In the genomic region with DNA sequence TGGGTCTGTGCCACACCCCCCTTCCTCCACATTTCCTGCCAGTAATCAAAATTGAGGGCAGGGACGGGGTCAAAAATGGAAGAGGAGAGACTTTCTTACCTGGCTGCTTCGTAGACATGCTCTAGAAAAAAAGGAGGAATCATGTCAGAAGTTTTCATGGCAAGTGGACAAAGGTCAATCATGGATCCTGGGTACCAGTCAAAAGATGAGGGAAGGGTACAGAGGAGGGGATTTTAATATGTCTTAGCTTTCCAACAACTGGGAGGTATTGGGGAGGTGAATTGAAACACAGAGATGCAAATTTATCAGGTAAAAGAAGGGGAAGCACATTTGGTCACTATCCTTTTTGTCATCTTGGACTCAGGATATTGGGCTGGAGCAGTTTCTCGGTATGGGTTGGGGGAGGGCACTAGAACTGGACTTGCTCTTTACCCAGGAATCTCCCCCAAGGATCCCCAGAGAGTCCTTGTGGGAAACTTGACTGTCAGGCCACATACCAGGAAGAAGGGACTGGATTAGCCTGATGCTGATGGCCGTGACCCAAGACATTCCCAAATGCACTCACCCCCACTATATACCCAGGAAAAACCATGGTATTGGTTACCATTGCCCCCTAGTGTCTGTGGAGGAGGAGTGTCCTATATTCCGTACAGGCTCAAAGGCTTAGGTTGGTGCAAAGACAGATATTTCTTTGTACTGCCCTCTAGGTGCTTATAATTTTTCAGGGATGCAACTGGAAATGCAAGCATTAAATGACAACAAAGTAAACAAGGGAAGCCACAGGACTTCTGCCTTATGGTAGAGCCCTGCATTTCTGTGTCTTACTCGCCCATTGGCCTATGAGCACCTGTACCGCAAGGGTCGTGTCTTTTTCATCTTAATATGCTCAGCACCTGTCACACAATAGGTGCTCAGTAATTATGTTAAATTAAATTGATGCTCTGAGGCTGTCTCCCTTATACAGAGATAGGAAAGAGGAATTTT, we compare ENCODE assay signal across 15 cellular contexts. TPM values are rescaled to one million over a fixed set of nuclear protein-coding genes. Genes with fewer than 3 reads are reported as not detected.
DNase-seq lines count a peak whose midpoint lies in the region; ATAC-seq and TF ChIP-seq lines count a peak whose summit lies in the region.
"Had no signal": no experiment of that assay in that cellular context is flagged by ENCODE, and none has a peak within 500 bp of the region (broad histone marks: within the 10 kb centered on the region; RNA-seq: fewer than 3 reads in every experiment).

No MANE protein-coding gene starts in this region.

- H2BK5ac ChIP-seq in IMR-90 (ENCODE audit: low read depth, low read length, poor library complexity, severe bottlenecking) = no peak overlapping the region

- no peak overlapping the region for H3K9ac ChIP-seq in IMR-90 (ENCODE audit: low read depth, low read length)

- no peak overlapping the region for H2BK20ac ChIP-seq in IMR-90 (ENCODE audit: low read depth, low read length)

- DNase-seq in DMS 273 (lab: John Stamatoyannopoulos, UW; ENCODE audit: unreplicated experiment) = peak; percentile 25
- no peak for DNase-seq in DMS 273 treated with DMSO at 0.1 percent for 48 hours (lab: John Stamatoyannopoulos, UW)
- DNase-seq in IMR-90 = no peak
- DNase-seq in SKM-1 treated with dmso at 0.1 percent for 144 hours (lab: John Stamatoyannopoulos, UW; ENCODE audit: unreplicated experiment) = peak; percentile 25
- DNase-seq in naive thymus-derived CD4-positive, alpha-beta T cell = no peak
- DNase-seq in posterior vena cava (ENCODE audit: low spot score) = no peak
- no peak for DNase-seq in NCI-H69 (lab: John Stamatoyannopoulos, UW)
- DNase-seq in SHP77 (lab: John Stamatoyannopoulos, UW) = no peak
- DNase-seq: 8988T, NCI-H146 had no signal

- H3K27ac ChIP-seq in IMR-90 (ENCODE audit: insufficient read depth, low read length) = no peak overlapping the region
- H3K27ac ChIP-seq in naive thymus-derived CD4-positive, alpha-beta T cell (ENCODE audit: low read depth, low read length) = no peak overlapping the region

- WGBS in IMR-90 (ENCODE audit: extremely low coverage in 2 of 2, insufficient read length in 1 of 2), 2 experiments = no CpG with 5 or more reads among the region's 8 CpGs

- no peak overlapping the region for H3K4me2 ChIP-seq in IMR-90 (ENCODE audit: low read depth, low read length)

- no peak overlapping the region for H3K18ac ChIP-seq in IMR-90 (ENCODE audit: low read depth, low read length)

- no peak overlapping the region for H3K23ac ChIP-seq in IMR-90 (ENCODE audit: low read depth, low read length)

- no peak overlapping the region for H3K4ac ChIP-seq in IMR-90 (ENCODE audit: low read depth, low read length)

- H3K9me3 Mint-ChIP-seq in naive thymus-derived CD4-positive, alpha-beta T cell = peaks cover 0 to 1% (median 0%) of the 10 kb centered on the region in 11 donors

- no peak for TF ChIP-seq RAD21 in IMR-90 (IDR thresholded peaks at IDR 0.05; ENCODE audit: low read length)

- H3K4me1 ChIP-seq in IMR-90 (ENCODE audit: control insufficient read depth, insufficient read depth, low read length) = no peaks in the 10 kb centered on the region
- peaks cover 10 to 31% of the 10 kb centered on the region in 2 donors for H3K4me1 ChIP-seq in naive thymus-derived CD4-positive, alpha-beta T cell (ENCODE audit: control insufficient read depth in 2 of 2, insufficient read depth in 2 of 2, low read length in 2 of 2)

- no peaks in the 10 kb centered on the region for H3K9me1 ChIP-seq in IMR-90 (ENCODE audit: insufficient read depth, low read length)

- POLR2A ChIA-PET in IMR-90 (lab: Charles Lee; ENCODE audit: unreplicated experiment) = no interaction called here
- POLR2A ChIA-PET in naive thymus-derived CD4-positive, alpha-beta T cell (lab: Charles Lee) = no interaction called here

- dilution Hi-C loops in IMR-90 (cut with HindIII; ENCODE audit: low sequenced_read_pairs, unreplicated experiment) = no loop called here

- no peaks in the 10 kb centered on the region for H3K79me1 ChIP-seq in IMR-90 (ENCODE audit: low read depth in 1 of 2, low read length in 2 of 2)

- BruUV-seq in IMR-90 (replicated peaks; lab: Mats Ljungman, UMichigan) = no TSS peak

- no peak overlapping the region for H2BK15ac ChIP-seq in IMR-90 (ENCODE audit: low read depth, low read length)

- no peak overlapping the region for H2BK120ac ChIP-seq in IMR-90 (ENCODE audit: low read depth, low read length)

- no peaks in the 10 kb centered on the region for H3K9me3 ChIP-seq in IMR-90 (ENCODE audit: control insufficient read depth, insufficient read depth, low read length)
- H3K9me3 ChIP-seq in naive thymus-derived CD4-positive, alpha-beta T cell (ENCODE audit: control insufficient read depth in 2 of 3, low read length in 3 of 3) = no peaks in the 10 kb centered on the region

- H2AK9ac ChIP-seq in IMR-90 (replicated peaks; ENCODE audit: low read depth, low read length, poor library complexity) = no peak overlapping the region

- ATAC-seq in IMR-90 (ENCODE audit: low read depth) = no peak
- peak; percentile 42 for ATAC-seq in naive thymus-derived CD4-positive, alpha-beta T cell
- ATAC-seq: Panc1 had no signal

- H3K4me3 ChIP-seq in IMR-90 (ENCODE audit: insufficient read depth, low read depth, low read length) = no peak overlapping the region
- no peak overlapping the region for H3K4me3 ChIP-seq in naive thymus-derived CD4-positive, alpha-beta T cell (ENCODE audit: low read length)

- H4K8ac ChIP-seq in IMR-90 (ENCODE audit: low read depth in 2 of 2, low read length in 2 of 2) = no peak overlapping the region

- H3K4me1 Mint-ChIP-seq in naive thymus-derived CD4-positive, alpha-beta T cell = peaks cover 29 to 52% (median 45%) of the 10 kb centered on the region in 7 donors

- H4K20me1 ChIP-seq in IMR-90 (ENCODE audit: insufficient read depth, low read length) = no peaks in the 10 kb centered on the region

- no peak overlapping the region for H4K5ac ChIP-seq in IMR-90 (ENCODE audit: low read depth, low read length)

- peaks cover 7% of the 10 kb centered on the region for H3K27me3 ChIP-seq in IMR-90 (ENCODE audit: control insufficient read depth, insufficient read depth, low read length)
- H3K27me3 ChIP-seq in naive thymus-derived CD4-positive, alpha-beta T cell (ENCODE audit: control insufficient read depth in 2 of 2, insufficient read depth in 2 of 2, low read length in 2 of 2) = no peaks in the 10 kb centered on the region

- TF ChIP-seq CTCF in IMR-90 (conservative IDR thresholded peaks at IDR 0.05; ENCODE audit: low read depth, low read length) = 0 out of 2 replicates have a peak, but pooled peaks have one; percentile 12

- in situ Hi-C loops in IMR-90 (cut with MboI; ENCODE audit: low sequenced_read_pairs) = no loop called here

- H2AFZ ChIP-seq in IMR-90 (replicated peaks; ENCODE audit: low read length, poor library complexity) = no peak overlapping the region

- H3K36me3 ChIP-seq in IMR-90 (ENCODE audit: control insufficient read depth, insufficient read depth, low read length) = no peaks in the 10 kb centered on the region
- H3K36me3 ChIP-seq in naive thymus-derived CD4-positive, alpha-beta T cell (ENCODE audit: control insufficient read depth in 2 of 3, insufficient read depth in 3 of 3, low read length in 3 of 3) = no peaks in the 10 kb centered on the region

- no peak overlapping the region for H3K27ac Mint-ChIP-seq in naive thymus-derived CD4-positive, alpha-beta T cell

- no peak for TF ChIP-seq POLR2A in IMR-90 (IDR thresholded peaks at IDR 0.05; ENCODE audit: low read depth, low read length)

- no peak overlapping the region for H3K56ac ChIP-seq in IMR-90 (ENCODE audit: extremely low read depth, insufficient read depth, low read length)

- no peak overlapping the region for H2AK5ac ChIP-seq in IMR-90 (ENCODE audit: low read depth, low read length)

- no peak overlapping the region for H3K4me3 Mint-ChIP-seq in naive thymus-derived CD4-positive, alpha-beta T cell

- peaks cover 0 to 35% (median 0%) of the 10 kb centered on the region in 5 donors for H3K36me3 Mint-ChIP-seq in naive thymus-derived CD4-positive, alpha-beta T cell

- H3K14ac ChIP-seq in IMR-90 (replicated peaks; ENCODE audit: low read depth, low read length) = no peak overlapping the region

- no peak overlapping the region for H4K91ac ChIP-seq in IMR-90 (ENCODE audit: insufficient read depth, low read depth, low read length)

- intact Hi-C loops in IMR-90 (cut with micrococcal nuclease) (no loop called here), posterior vena cava (cut with DNase I) (no loop called here)
- intact Hi-C loops in naive thymus-derived CD4-positive, alpha-beta T cell (cut with micrococcal nuclease) = no loop called here

- H3K27me3 Mint-ChIP-seq in naive thymus-derived CD4-positive, alpha-beta T cell = no peaks in the 10 kb centered on the region

- CTCF ChIA-PET in IMR-90 (lab: Yijun Ruan, JAX) = no interaction called here
- CTCF ChIA-PET in naive thymus-derived CD4-positive, alpha-beta T cell (lab: Charles Lee) = no interaction called here

TF ChIP-seq in IMR-90, 13 proteins besides CTCF, POLR2A, EP300 and RAD21 (continues in another document):
- TF ChIP-seq CEBPB (IDR thresholded peaks at IDR 0.05; ENCODE audit: low read depth, low read length) (no peak), MAFK (IDR thresholded peaks at IDR 0.05; ENCODE audit: low read depth, low read length) (no peak), NFE2L2 (IDR thresholded peaks at IDR 0.05; ENCODE audit: low read depth, low read length) (no peak), MAZ (IDR thresholded peaks at IDR 0.05; ENCODE audit: borderline replicate concordance, low read depth, low read length) (no peak), RFX5 (IDR thresholded peaks at IDR 0.05; ENCODE audit: low read depth, low read length) (no peak), RCOR1 (IDR thresholded peaks at IDR 0.05; ENCODE audit: insufficient replicate concordance, low read length) (no peak), CHD1 (IDR thresholded peaks at IDR 0.05; ENCODE audit: low read depth, low read length) (no peak)
- TF ChIP-seq, protein P1, sequence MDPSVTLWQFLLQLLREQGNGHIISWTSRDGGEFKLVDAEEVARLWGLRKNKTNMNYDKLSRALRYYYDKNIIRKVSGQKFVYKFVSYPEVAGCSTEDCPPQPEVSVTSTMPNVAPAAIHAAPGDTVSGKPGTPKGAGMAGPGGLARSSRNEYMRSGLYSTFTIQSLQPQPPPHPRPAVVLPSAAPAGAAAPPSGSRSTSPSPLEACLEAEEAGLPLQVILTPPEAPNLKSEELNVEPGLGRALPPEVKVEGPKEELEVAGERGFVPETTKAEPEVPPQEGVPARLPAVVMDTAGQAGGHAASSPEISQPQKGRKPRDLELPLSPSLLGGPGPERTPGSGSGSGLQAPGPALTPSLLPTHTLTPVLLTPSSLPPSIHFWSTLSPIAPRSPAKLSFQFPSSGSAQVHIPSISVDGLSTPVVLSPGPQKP (IDR thresholded peaks at IDR 0.05; ENCODE audit: borderline replicate concordance, low read depth, low read length) = no peak

RNA-seq across cellular contexts. Expression of a gene that starts 16.8 kb away (rescaled TPM):
- total RNA-seq in IMR-90 (2012; rRNA removed) (not detected in 2 replicates), posterior vena cava (100 to 1,000 TPM in 1 of 2 donors, 10 to 100 TPM in 1; 72.8 to 259 TPM)
- not detected in 2 replicates for polyA plus RNA-seq in IMR-90 (2012; rRNA removed)
- not detected in 2 replicates for polyA plus RNA-seq in IMR-90 (2012; cell fraction: cytosol; rRNA removed)
- polyA plus RNA-seq in IMR-90 (2012; cell fraction: nucleus; rRNA removed; ENCODE audit: low replicate concordance) = not detected in 2 replicates
- total RNA-seq in naive thymus-derived CD4-positive, alpha-beta T cell = 1 to 10 TPM in 2 of 5 experiments, under 1 TPM in 2, not detected in 1; 0.32 to 1.8 (median 1.0) TPM
- under 1 TPM in 1 of 2 donors, not detected in 1; 0.21 TPM for polyA plus RNA-seq in naive thymus-derived CD4-positive, alpha-beta T cell
- total RNA-seq: bronchial epithelial cell, epithelial cell of proximal tubule, G401, myocyte had no signal

Comparison
In these comparisons a context has a peak if more than half of its experiments do, and no peak if none do; other contexts are left out.
1. DNase-seq: peak in DMS 273 (single experiment) and SKM-1 treated with dmso at 0.1 percent for 144 hours (single experiment); none in DMS 273 treated with DMSO at 0.1 percent for 48 hours (single experiment), IMR-90 (single experiment), naive thymus-derived CD4-positive, alpha-beta T cell (0 of 9), posterior vena cava (single experiment), NCI-H69 (single experiment) and SHP77 (0 of 2).
2. RNA of a gene that starts 16.8 kb away (total RNA-seq): 72.8 to 259 TPM in posterior vena cava; 0.32 to 1.8 TPM in naive thymus-derived CD4-positive, alpha-beta T cell and not detected in IMR-90; every median in the first group is over 10 times any median in the second.